ENCODE assay signal across 8 cellular contexts in the genomic region with DNA sequence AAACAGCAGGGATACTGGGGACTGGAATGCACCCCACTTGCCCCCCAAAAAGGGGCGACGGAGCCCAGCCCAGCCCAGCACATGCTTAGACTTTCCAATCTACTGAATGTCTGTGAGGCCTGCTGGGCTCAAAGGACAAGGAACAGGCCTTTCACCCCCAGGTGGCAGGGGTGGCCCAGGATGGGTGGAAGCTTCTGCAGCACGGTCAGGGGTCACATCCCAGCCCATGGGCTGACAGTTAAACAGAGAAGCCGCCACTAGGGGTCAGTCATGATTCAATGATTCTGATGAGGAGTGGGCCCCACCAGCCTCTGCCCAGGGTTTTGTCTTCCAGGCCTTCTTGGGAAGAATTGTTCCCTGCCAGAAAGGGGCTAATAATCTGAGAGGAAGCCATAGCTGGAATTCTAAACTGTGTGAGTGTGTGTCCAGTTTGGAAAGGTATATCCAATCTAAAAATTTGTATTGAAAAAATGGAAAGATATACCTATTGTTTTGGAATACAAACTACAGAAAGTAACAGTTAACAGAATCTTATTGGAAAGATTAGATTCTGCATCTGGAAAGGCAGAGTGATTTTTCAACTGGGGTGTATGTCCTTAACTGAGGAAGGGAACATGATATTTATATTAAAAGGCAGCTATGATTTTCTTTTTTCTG. TPM values are rescaled to one million over a fixed set of nuclear protein-coding genes. Genes with fewer than 3 reads are reported as not detected.
DNase-seq lines count a peak whose midpoint lies in the region; ATAC-seq, FAIRE-seq and TF ChIP-seq lines count a peak whose summit lies in the region.

No MANE protein-coding gene starts in this region.

- ATAC-seq in RWPE2 (ENCODE audit: low read depth) (peak; percentile 57), GM18502 (IDR thresholded peaks at IDR 0.05; ENCODE audit: poor library complexity, unreplicated experiment) (no peak)

- no peak overlapping the region for H3K27ac Mint-ChIP-seq in astrocyte (ENCODE audit: unreplicated experiment)

- H3K36me3 ChIP-seq in KMS-11 (ENCODE audit: insufficient read depth): no peaks in the 10 kb centered on the region
- no peaks in the 10 kb centered on the region for H3K36me3 ChIP-seq in RWPE2 (ENCODE audit: low read depth)
- H3K36me3 ChIP-seq in astrocyte (ENCODE audit: insufficient read depth, low read length): no peaks in the 10 kb centered on the region
- no peaks in the 10 kb centered on the region for H3K36me3 ChIP-seq in kidney (ENCODE audit: control insufficient read depth in 1 of 2, insufficient read depth in 2 of 2, low read length in 2 of 2)

- intact Hi-C loops in kidney (cut with DNase I): no loop called here

- no peaks in the 10 kb centered on the region for H3K36me3 Mint-ChIP-seq in astrocyte (ENCODE audit: low read depth, unreplicated experiment)

- H3K9ac ChIP-seq in KMS-11 (no peak overlapping the region), astrocyte (ENCODE audit: low read length) (no peak overlapping the region), kidney (ENCODE audit: low read length in 2 of 2) (no peak overlapping the region)

- DNase-seq in EH (ENCODE audit: low read depth) (peak; percentile 38), RWPE2 (ENCODE audit: low spot score) (peak; percentile 77), astrocyte (ENCODE audit: low read depth) (no peak), kidney (no peak), occipital lobe (lab: John Stamatoyannopoulos, UW) (no peak)
- DNase-seq in stimulated activated CD4-positive, alpha-beta T cell treated with anti-CD3 and anti-CD28 coated beads, TNF-alpha, amount 100 ng/mL, for 24 hours (ENCODE audit: low read depth in 3 of 3): peak in 2 of 3 experiments; percentile 15 to 40

- H3K27me3 ChIP-seq in KMS-11 (ENCODE audit: insufficient read depth, low read depth) (no peaks in the 10 kb centered on the region), RWPE2 (ENCODE audit: insufficient read depth, poor library complexity, severe bottlenecking) (no peaks in the 10 kb centered on the region), astrocyte (ENCODE audit: insufficient read depth, low read length) (peaks cover 3% of the 10 kb centered on the region)

- H3K27me3 Mint-ChIP-seq in astrocyte (ENCODE audit: low read depth, unreplicated experiment): peaks cover 50% of the 10 kb centered on the region

- peak; percentile 90 for TF ChIP-seq CTCF in KMS-11 (conservative IDR thresholded peaks at IDR 0.05; ENCODE audit: low read depth, low read length)
- TF ChIP-seq CTCF in RWPE2 (IDR thresholded peaks at IDR 0.05; ENCODE audit: poor library complexity, severe bottlenecking): peak; percentile 90
- peak; percentile 45 for TF ChIP-seq CTCF in astrocyte (IDR thresholded peaks at IDR 0.05; ENCODE audit: insufficient read depth, low read depth, low read length)
- TF ChIP-seq CTCF in kidney (IDR thresholded peaks at IDR 0.05; ENCODE audit: borderline replicate concordance, extremely low read depth, insufficient read depth): peak; percentile 67

- FAIRE-seq in astrocyte (lab: Jason Lieb, UNC) (no peak), kidney (lab: Jason Lieb, UNC) (no peak)

- H3K79me2 ChIP-seq in KMS-11 (ENCODE audit: insufficient read depth, low read depth): no peaks in the 10 kb centered on the region
- no peaks in the 10 kb centered on the region for H3K79me2 ChIP-seq in astrocyte (ENCODE audit: insufficient read depth, low read length)

- no peak overlapping the region for H3K27ac ChIP-seq in KMS-11
- no peak overlapping the region for H3K27ac ChIP-seq in RWPE2 (ENCODE audit: poor library complexity, severe bottlenecking)
- no peak overlapping the region for H3K27ac ChIP-seq in astrocyte (ENCODE audit: low read depth, low read length)
- H3K27ac ChIP-seq in kidney (ENCODE audit: low read depth in 2 of 2, low read length in 2 of 2): no peak overlapping the region

- H3K9me3 Mint-ChIP-seq in astrocyte (ENCODE audit: unreplicated experiment): no peaks in the 10 kb centered on the region

- H3K4me3 ChIP-seq in KMS-11 (IDR thresholded peaks at IDR 0.05; ENCODE audit: insufficient read depth, low read depth, low read length) (no peak overlapping the region), RWPE2 (ENCODE audit: severe bottlenecking) (no peak overlapping the region), astrocyte (ENCODE audit: insufficient read depth, low read depth, low read length) (no peak overlapping the region), kidney (ENCODE audit: low read length in 2 of 2) (no peak overlapping the region)

- no peak overlapping the region for H2AFZ ChIP-seq in KMS-11 (ENCODE audit: low read depth)
- H2AFZ ChIP-seq in astrocyte (ENCODE audit: low read depth, low read length): no peak overlapping the region

- H3K4me3 Mint-ChIP-seq in astrocyte (ENCODE audit: unreplicated experiment): no peak overlapping the region

- H3K4me2 ChIP-seq in KMS-11 (no peak overlapping the region), astrocyte (ENCODE audit: low read length) (no peak overlapping the region)

- H4K20me1 ChIP-seq in KMS-11 (ENCODE audit: insufficient read depth): no peaks in the 10 kb centered on the region
- H4K20me1 ChIP-seq in astrocyte (ENCODE audit: insufficient read depth, low read length): no peaks in the 10 kb centered on the region

- no peaks in the 10 kb centered on the region for H3K4me1 Mint-ChIP-seq in astrocyte (ENCODE audit: low read depth, unreplicated experiment)

- H3K4me1 ChIP-seq in KMS-11 (ENCODE audit: low read depth, poor library complexity, severe bottlenecking) (no peaks in the 10 kb centered on the region), RWPE2 (ENCODE audit: insufficient read depth, poor library complexity, severe bottlenecking) (no peaks in the 10 kb centered on the region), astrocyte (ENCODE audit: insufficient read depth, low read length) (peaks cover 7% of the 10 kb centered on the region), kidney (ENCODE audit: control insufficient read depth in 1 of 2, insufficient read depth in 1 of 2, low read depth in 1 of 2, low read length in 2 of 2) (peaks cover 0 to 7% of the 10 kb centered on the region in 2 donors)

- no peaks in the 10 kb centered on the region for H3K9me3 ChIP-seq in RWPE2 (ENCODE audit: severe bottlenecking)
- H3K9me3 ChIP-seq in astrocyte (ENCODE audit: insufficient read depth, low read depth, low read length): no peaks in the 10 kb centered on the region
- H3K9me3 ChIP-seq in kidney (ENCODE audit: control insufficient read depth in 1 of 2, low read length in 2 of 2): no peaks in the 10 kb centered on the region

RNA-seq across cellular contexts. Expression of a gene that starts 2.2 kb away (rescaled TPM):
- total RNA-seq in astrocyte (not detected in 2 replicates), kidney (0.13 TPM), occipital lobe (1.1 TPM)
- 0.32 TPM for polyA plus RNA-seq in kidney (ENCODE audit: insufficient read depth, low read depth, low replicate concordance)

RNA-seq across cellular contexts. Expression of a gene that starts 18.0 kb away (rescaled TPM):
- total RNA-seq in astrocyte: not detected in 2 replicates
- not detected for total RNA-seq in kidney
- polyA plus RNA-seq in kidney (ENCODE audit: insufficient read depth, low read depth, low replicate concordance): not detected
- total RNA-seq in occipital lobe: 0.31 TPM

Comparison
In these comparisons a context has a peak if more than half of its experiments do, and no peak if none do; other contexts are left out.
1. DNase-seq: peak in EH (single experiment), RWPE2 (single experiment) and stimulated activated CD4-positive, alpha-beta T cell treated with anti-CD3 and anti-CD28 coated beads, TNF-alpha, amount 100 ng/mL, for 24 hours (2 of 3); none in astrocyte (single experiment), kidney (single experiment) and occipital lobe (single experiment).
2. Peak in every context shown above with its lines, with median percentiles within 50 percentile points of each other: CTCF ChIP-seq.